12 cellular contexts compared by ENCODE assay signal in genomic region chr5:74294231-74294705, GRCh38.
DNase-seq lines count a peak whose midpoint lies in the region; ATAC-seq, FAIRE-seq and TF ChIP-seq lines count a peak whose summit lies in the region.
"Had no signal": no experiment of that assay in that cellular context is flagged by ENCODE, and none has a peak within 500 bp of the region (broad histone marks: within the 10 kb centered on the region; RNA-seq: fewer than 3 reads in every experiment).

No MANE protein-coding gene starts in this region.

- WGBS in transverse colon (ENCODE audit: low coverage in 1 of 2), 2 donors = 57 to 64% methylated on average over 6 of the region's 6 CpGs

- peak; percentile 54 for DNase-seq in Daoy (ENCODE audit: low read depth)
- no peak for DNase-seq in bronchial epithelial cell (ENCODE audit: low read depth)
- DNase-seq in frontal cortex (ENCODE audit: low spot score in 2 of 2) = no peak
- DNase-seq in transverse colon = no peak
- DNase-seq in H7 = no peak
- DNase-seq in activated naive CD4-positive, alpha-beta T cell treated with Interleukin-2 at 50 U/mL for 16 hours = no peak
- DNase-seq: stimulated activated CD4-positive, alpha-beta T cell treated with anti-CD3 and anti-CD28 coated beads, Interleukin-4, amount 100 ng/mL, for 4 hours; T-helper 1 cell had no signal

- no peaks in the 10 kb centered on the region for H3K27me3 ChIP-seq in bronchial epithelial cell (ENCODE audit: control insufficient read depth, insufficient read depth, low read length)
- no peaks in the 10 kb centered on the region for H3K27me3 ChIP-seq in transverse colon
- H3K27me3 ChIP-seq in H7 (ENCODE audit: control insufficient read depth, insufficient read depth, low read length) = no peaks in the 10 kb centered on the region
- H3K27me3 ChIP-seq: BLaER1 had no signal

- no peaks in the 10 kb centered on the region for H3K9me3 ChIP-seq in transverse colon
- H3K9me3 ChIP-seq: BLaER1 had no signal

- no peak for TF ChIP-seq EP300 in transverse colon (IDR thresholded peaks at IDR 0.05; ENCODE audit: low read depth)

- TF ChIP-seq CTCF in bronchial epithelial cell (IDR thresholded peaks at IDR 0.05; ENCODE audit: insufficient read depth, low read length, severe bottlenecking) (no peak), transverse colon (IDR thresholded peaks at IDR 0.05) (no peak)

- ATAC-seq in GM21367 (IDR thresholded peaks at IDR 0.05; ENCODE audit: unreplicated experiment) (peak; percentile 56), HG03571 (IDR thresholded peaks at IDR 0.05; ENCODE audit: unreplicated experiment) (peak; percentile 57)
- ATAC-seq: GM23338 had no signal

- FAIRE-seq in bronchial epithelial cell (lab: Jason Lieb, UNC) (peak; percentile 47), frontal cortex (lab: Jason Lieb, UNC) (no peak)

- in situ Hi-C loops in transverse colon (cut with MboI; ENCODE audit: low pct_ligation_motif_present in 1 of 4, low pct_unique_long_range_greater_than_20kb in 1 of 4, low sequenced_read_pairs in 3 of 4) = loop anchor here in 1 of 4 donors (25.0 kb wide), 1 partner anchor 343 kb away; the partner anchor contains the start of gene ENC1

- H3K4me3 ChIP-seq in bronchial epithelial cell (ENCODE audit: low read depth, low read length) (no peak overlapping the region), transverse colon (no peak overlapping the region), H7 (ENCODE audit: insufficient read depth, low read depth, low read length) (no peak overlapping the region)
- H3K4me3 ChIP-seq: BLaER1, GM23338 had no signal

- intact Hi-C loops in transverse colon (cut with DNase I; ENCODE audit: low total_unique reads) = no loop called here

- H3K27ac ChIP-seq in transverse colon = no peak overlapping the region
- H3K27ac ChIP-seq: BLaER1 had no signal

- TF ChIP-seq POLR2A in transverse colon (IDR thresholded peaks at IDR 0.05) = no peak

- H3K36me3 ChIP-seq in bronchial epithelial cell (ENCODE audit: control insufficient read depth, insufficient read depth, low read length) = no peaks in the 10 kb centered on the region
- no peaks in the 10 kb centered on the region for H3K36me3 ChIP-seq in transverse colon
- H3K36me3 ChIP-seq in H7 (replicated peaks; ENCODE audit: control insufficient read depth, insufficient read depth, low read length) = no peaks in the 10 kb centered on the region
- H3K36me3 ChIP-seq: BLaER1 had no signal

- H3K4me1 ChIP-seq in transverse colon = peaks cover 0 to 8% (median 0%) of the 10 kb centered on the region in 4 donors
